Comparison of ENCODE assay signal across 18 cellular contexts in the genomic region with DNA sequence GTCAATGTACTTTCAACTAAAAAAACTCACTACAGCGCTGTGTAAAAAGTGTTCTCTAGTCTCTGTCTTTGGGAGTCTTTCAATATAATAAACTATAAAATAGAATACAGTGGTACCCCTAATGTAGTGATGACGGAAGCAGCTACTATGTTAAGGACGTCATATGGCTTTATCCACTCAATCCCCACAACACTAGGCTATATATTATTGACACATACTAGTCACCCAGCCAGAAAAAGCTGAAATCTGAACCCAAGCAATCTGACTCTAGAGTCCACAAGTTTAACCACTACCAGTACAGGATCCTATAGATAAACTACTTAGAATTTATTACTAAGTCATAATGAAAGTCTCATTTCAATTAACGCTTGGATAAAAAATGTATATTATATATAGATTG. TPM values are rescaled to one million over a fixed set of nuclear protein-coding genes. Genes with fewer than 3 reads are reported as not detected.
DNase-seq lines count a peak whose midpoint lies in the region; ATAC-seq and TF ChIP-seq lines count a peak whose summit lies in the region.
"Had no signal": no experiment of that assay in that cellular context is flagged by ENCODE, and none has a peak within 500 bp of the region (broad histone marks: within the 10 kb centered on the region; RNA-seq: fewer than 3 reads in every experiment).

No MANE protein-coding gene starts in this region.

- no peaks in the 10 kb centered on the region for H3K27me3 ChIP-seq in OCI-LY3 (ENCODE audit: low read depth, low read length)
- no peaks in the 10 kb centered on the region for H3K27me3 ChIP-seq in effector memory CD4-positive, alpha-beta T cell (replicated peaks; ENCODE audit: control insufficient read depth, insufficient read depth, low read length, poor library complexity, severe bottlenecking)
- H3K27me3 ChIP-seq: left lung, sigmoid colon had no signal

- peak overlapping the region; percentile 67 for H3K4me2 ChIP-seq in OCI-LY3 (ENCODE audit: low read length)
- H3K4me2 ChIP-seq: PC-9 had no signal

- peaks cover 15% of the 10 kb centered on the region for H3K36me3 ChIP-seq in OCI-LY3 (replicated peaks; ENCODE audit: low read depth, low read length)
- no peaks in the 10 kb centered on the region for H3K36me3 ChIP-seq in effector memory CD4-positive, alpha-beta T cell (ENCODE audit: control insufficient read depth, insufficient read depth, low read length)
- H3K36me3 ChIP-seq: left lung, sigmoid colon had no signal

- peak overlapping the region; percentile 78; the same call in 1 of the 2 replicates for H3K27ac ChIP-seq in OCI-LY3 (ENCODE audit: low read length)
- H3K27ac ChIP-seq in effector memory CD4-positive, alpha-beta T cell (ENCODE audit: insufficient read depth, low read length, poor library complexity, severe bottlenecking): no peak overlapping the region
- H3K27ac ChIP-seq: PC-9, sigmoid colon had no signal

- no peak for DNase-seq in stimulated activated naive CD8-positive, alpha-beta T cell treated with anti-CD3 and anti-CD28 coated beads, Interleukin-15, Interleukin-2, amounts not matched to agents 100 U/mL and 50 U/mL, for 24 hours
- DNase-seq in effector memory CD8-positive, alpha-beta T cell: no peak
- no peak for DNase-seq in effector memory CD4-positive, alpha-beta T cell
- DNase-seq in MV-4-11 (lab: John Stamatoyannopoulos, UW) (no peak), left cardiac atrium (no peak), anterior cingulate cortex (lab: John Stamatoyannopoulos, UW) (no peak)
- DNase-seq: activated CD4-positive, alpha-beta T cell treated with anti-CD3 and anti-CD28 coated beads for 4 hours; dermis blood vessel endothelial cell; KG1; left lung; NCI-H1105 treated with DMSO at 0.1 percent for 48 hours; NCI-H2171; NCI-H526 treated with DMSO at 0.1 percent for 48 hours; PC-9; sigmoid colon; T1000 had no signal

- H3K79me2 ChIP-seq in OCI-LY3 (ENCODE audit: low read length): peaks cover 100% of the 10 kb centered on the region

- H3K4me3 ChIP-seq in OCI-LY3 (ENCODE audit: low read length): no peak overlapping the region
- no peak overlapping the region for H3K4me3 ChIP-seq in effector memory CD4-positive, alpha-beta T cell (ENCODE audit: insufficient read depth, low read depth, low read length, poor library complexity, severe bottlenecking)
- H3K4me3 ChIP-seq: left lung, PC-9, sigmoid colon had no signal

- no peaks in the 10 kb centered on the region for H3K9me3 ChIP-seq in OCI-LY3 (ENCODE audit: insufficient read depth, low read length)
- no peaks in the 10 kb centered on the region for H3K9me3 ChIP-seq in effector memory CD4-positive, alpha-beta T cell (ENCODE audit: control insufficient read depth, low read length)
- H3K9me3 ChIP-seq: left lung, sigmoid colon had no signal

- no peak overlapping the region for H3K9ac ChIP-seq in OCI-LY3 (ENCODE audit: low read length)

- intact Hi-C loops in left cardiac atrium (cut with DNase I): no loop called here

- H3K4me1 ChIP-seq in OCI-LY3 (ENCODE audit: low read length): peaks cover 90% of the 10 kb centered on the region
- peaks cover 58% of the 10 kb centered on the region for H3K4me1 ChIP-seq in effector memory CD4-positive, alpha-beta T cell (ENCODE audit: control insufficient read depth, insufficient read depth, low read length, poor library complexity, severe bottlenecking)

- H2AFZ ChIP-seq in OCI-LY3 (ENCODE audit: low read depth, low read length): no peak overlapping the region
- H2AFZ ChIP-seq: PC-9 had no signal

- peaks cover 97% of the 10 kb centered on the region for H4K20me1 ChIP-seq in OCI-LY3 (ENCODE audit: insufficient read depth, low read length)

- no peak for TF ChIP-seq CTCF in OCI-LY3 (IDR thresholded peaks at IDR 0.05; ENCODE audit: low read depth, low read length)

- H3K27me3 Mint-ChIP-seq in stimulated activated naive CD8-positive, alpha-beta T cell treated with anti-CD3 and anti-CD28 coated beads, Interleukin-15, Interleukin-2, amounts not matched to agents 100 ng/mL and 50 ng/mL, for 24 hours: no peaks in the 10 kb centered on the region
- H3K27me3 Mint-ChIP-seq in effector memory CD8-positive, alpha-beta T cell: no peaks in the 10 kb centered on the region

- no peak for ATAC-seq in stimulated activated naive CD8-positive, alpha-beta T cell treated with anti-CD3 and anti-CD28 coated beads, Interleukin-15, Interleukin-2, amounts not matched to agents 100 U/mL and 50 U/mL, for 24 hours
- ATAC-seq in effector memory CD8-positive, alpha-beta T cell (replicated peaks): no peak
- no peak for ATAC-seq in left cardiac atrium
- ATAC-seq: left lung had no signal

- H3K9me3 Mint-ChIP-seq in stimulated activated naive CD8-positive, alpha-beta T cell treated with anti-CD3 and anti-CD28 coated beads, Interleukin-15, Interleukin-2, amounts not matched to agents 100 ng/mL and 50 ng/mL, for 24 hours: no peaks in the 10 kb centered on the region
- no peaks in the 10 kb centered on the region for H3K9me3 Mint-ChIP-seq in effector memory CD8-positive, alpha-beta T cell

- peak overlapping the region; percentile 50 for H3K4me3 Mint-ChIP-seq in stimulated activated naive CD8-positive, alpha-beta T cell treated with anti-CD3 and anti-CD28 coated beads, Interleukin-15, Interleukin-2, amounts not matched to agents 100 ng/mL and 50 ng/mL, for 24 hours
- H3K4me3 Mint-ChIP-seq in effector memory CD8-positive, alpha-beta T cell: peak overlapping the region; percentile 66 to 67

- peaks cover 99% of the 10 kb centered on the region for H3K4me1 Mint-ChIP-seq in stimulated activated naive CD8-positive, alpha-beta T cell treated with anti-CD3 and anti-CD28 coated beads, Interleukin-15, Interleukin-2, amounts not matched to agents 100 ng/mL and 50 ng/mL, for 24 hours (ENCODE audit: low read depth)
- peaks cover 50 to 92% of the 10 kb centered on the region in 2 donors for H3K4me1 Mint-ChIP-seq in effector memory CD8-positive, alpha-beta T cell (ENCODE audit: low read depth in 2 of 2)

- peaks cover 24% of the 10 kb centered on the region for H3K36me3 Mint-ChIP-seq in stimulated activated naive CD8-positive, alpha-beta T cell treated with anti-CD3 and anti-CD28 coated beads, Interleukin-15, Interleukin-2, amounts not matched to agents 100 ng/mL and 50 ng/mL, for 24 hours (ENCODE audit: low read depth)
- H3K36me3 Mint-ChIP-seq in effector memory CD8-positive, alpha-beta T cell (ENCODE audit: insufficient read depth): peaks cover 35% of the 10 kb centered on the region

- H3K27ac Mint-ChIP-seq in stimulated activated naive CD8-positive, alpha-beta T cell treated with anti-CD3 and anti-CD28 coated beads, Interleukin-15, Interleukin-2, amounts not matched to agents 100 ng/mL and 50 ng/mL, for 24 hours: peak overlapping the region; percentile 66
- H3K27ac Mint-ChIP-seq in effector memory CD8-positive, alpha-beta T cell: peak overlapping the region; percentile 84 to 90

RNA-seq across cellular contexts. Expression of a gene that starts 48.3 kb away (rescaled TPM):
- 10 to 100 TPM; 40.1 to 50.7 TPM for total RNA-seq in left cardiac atrium
